ENCODE assay signal across 23 cellular contexts in genomic region chr10:126911301-126911700, GRCh38. TPM values are rescaled to one million over a fixed set of nuclear protein-coding genes. Genes with fewer than 3 reads are reported as not detected.
"Had no signal": no experiment of that assay in that cellular context is flagged by ENCODE, and none has a peak within 500 bp of the region (broad histone marks: within the 10 kb centered on the region; RNA-seq: fewer than 3 reads in every experiment).

No MANE protein-coding gene starts in this region.

- H3K27ac Mint-ChIP-seq: activated CD8-positive, alpha-beta T cell treated with anti-CD3 and anti-CD28 coated beads for 36 hours; activated naive CD4-positive, alpha-beta T cell treated with anti-CD3 and anti-CD28 coated beads, Interleukin-2, amount 50 U/mL, for 24 hours; activated T-cell treated with anti-CD3 and anti-CD28 coated beads, Interleukin-2, amount 50 U/mL, for 72 hours; activated T-helper 2 cell treated with anti-CD3 and anti-CD28 coated beads, Interferon-gamma antibody, Interleukin-2, Interleukin-4, amounts not matched to agents 10 μg/mL and 5 μg/mL and 100 μg/mL, durations not matched to agents 14 hours and 24 hours and 36 hours had no signal

- H3K27ac ChIP-seq: ascending aorta, cardiac muscle cell, WERI-Rb-1 had no signal

- H3K27me3 ChIP-seq: ascending aorta, cardiac muscle cell had no signal

- H3K9me3 Mint-ChIP-seq: activated CD8-positive, alpha-beta T cell treated with anti-CD3 and anti-CD28 coated beads for 36 hours; activated naive CD4-positive, alpha-beta T cell treated with anti-CD3 and anti-CD28 coated beads, Interleukin-2, amount 50 U/mL, for 24 hours; activated T-helper 2 cell treated with anti-CD3 and anti-CD28 coated beads, Interferon-gamma antibody, Interleukin-2, Interleukin-4, amounts not matched to agents 10 μg/mL and 5 μg/mL and 100 μg/mL, durations not matched to agents 14 hours and 24 hours and 36 hours had no signal

- H3K36me3 ChIP-seq: ascending aorta, cardiac muscle cell, WERI-Rb-1 had no signal

- H3K4me1 ChIP-seq: ascending aorta had no signal

- H3K4me2 ChIP-seq: SK-N-SH had no signal

- DNase-seq: activated CD4-positive, alpha-beta T cell treated with anti-CD3 and anti-CD28 coated beads for 4 hours; activated CD8-positive, alpha-beta memory T cell treated with anti-CD3 and anti-CD28 coated beads, Interleukin-2, amount 50 U/mL, for 4 hours; activated CD8-positive, alpha-beta T cell treated with anti-CD3 and anti-CD28 coated beads for 36 hours; activated naive CD4-positive, alpha-beta T cell; activated T-cell treated with anti-CD3 and anti-CD28 coated beads, Interleukin-2, amount 50 U/mL, for 72 hours; Kasumi-1; KBM-7; NCI-H1092; NCI-H1417; NCI-H1694 treated with DMSO at 0.1 percent for 48 hours; NCI-H2029 treated with DMSO at 0.1 percent for 48 hours; NCI-H345; NCI-H510A; NCI-H526 treated with DMSO at 0.1 percent for 48 hours; NCI-H82; SK-N-SH; T-helper 1 cell; WERI-Rb-1 had no signal

- H3K9ac ChIP-seq: SK-N-SH had no signal

- H3K4me1 Mint-ChIP-seq: activated naive CD4-positive, alpha-beta T cell treated with anti-CD3 and anti-CD28 coated beads, Interleukin-2, amount 50 U/mL, for 24 hours had no signal

- H3K4me3 Mint-ChIP-seq: activated CD8-positive, alpha-beta T cell treated with anti-CD3 and anti-CD28 coated beads for 36 hours; activated naive CD4-positive, alpha-beta T cell treated with anti-CD3 and anti-CD28 coated beads, Interleukin-2, amount 50 U/mL, for 24 hours; activated T-cell treated with anti-CD3 and anti-CD28 coated beads, Interleukin-2, amount 50 U/mL, for 72 hours had no signal

- H3K36me3 Mint-ChIP-seq: activated naive CD4-positive, alpha-beta T cell treated with anti-CD3 and anti-CD28 coated beads, Interleukin-2, amount 50 U/mL, for 24 hours had no signal

- H3K4me3 ChIP-seq: ascending aorta, cardiac muscle cell had no signal

- H3K9me3 ChIP-seq: ascending aorta, SK-N-SH had no signal

RNA-seq across cellular contexts. Expression of gene DOCK1, which starts 6.1 kb away (rescaled TPM):
- total RNA-seq: OCI-LY7 had no signal
